18 cellular contexts compared by ENCODE assay signal in the genomic region with DNA sequence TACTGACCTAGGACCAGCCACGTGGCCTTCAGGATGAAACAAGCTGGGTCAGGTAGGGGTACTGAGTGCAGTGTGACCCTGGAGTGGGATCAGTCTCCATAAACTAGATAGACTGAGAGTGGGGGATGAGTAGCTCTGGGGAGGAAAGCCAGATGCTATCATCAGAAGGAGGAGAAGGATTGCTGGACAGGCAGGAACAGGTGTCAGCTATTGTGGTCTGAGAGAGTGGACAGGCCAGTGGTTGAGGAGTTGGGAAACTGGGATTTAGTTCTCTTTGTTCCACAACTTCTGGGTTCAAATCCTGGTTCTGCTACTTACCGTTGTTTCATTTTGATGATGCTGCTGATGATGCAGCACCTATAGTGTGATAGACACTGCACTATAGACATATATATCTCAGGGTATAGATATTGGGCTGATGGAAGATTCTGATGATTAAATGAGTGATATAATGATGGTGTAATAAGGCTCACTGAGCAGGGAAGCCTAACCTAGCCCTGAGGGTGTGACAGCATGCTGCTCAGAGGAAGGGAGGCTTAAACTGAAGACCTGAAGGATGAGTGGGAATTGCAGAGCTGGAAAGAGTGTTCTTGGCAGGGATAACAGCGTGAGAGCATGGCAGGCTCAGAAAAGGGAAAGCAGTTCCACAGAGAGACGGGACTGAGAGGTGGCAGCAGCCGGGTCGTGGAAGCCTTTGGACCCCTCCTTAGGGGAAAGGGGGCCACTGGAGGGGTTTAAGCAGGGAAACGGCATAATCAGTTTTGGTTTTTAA.
"Had no signal": no experiment of that assay in that cellular context is flagged by ENCODE, and none has a peak within 500 bp of the region (broad histone marks: within the 10 kb centered on the region; RNA-seq: fewer than 3 reads in every experiment).

No MANE protein-coding gene starts in this region.

- H3K9me3 Mint-ChIP-seq: activated CD8-positive, alpha-beta T cell treated with anti-CD3 and anti-CD28 coated beads for 36 hours; activated naive CD4-positive, alpha-beta T cell treated with anti-CD3 and anti-CD28 coated beads, Interleukin-2, amount 10 ng/mL, durations not matched to agents 7 days and 5 days; T-cell had no signal

- H3K27ac ChIP-seq: body of pancreas, parathyroid adenoma, right atrium auricular region, SK-N-MC, suprapubic skin, WERI-Rb-1 had no signal

- H3K4me3 ChIP-seq: body of pancreas, right atrium auricular region, SK-N-MC, spleen, suprapubic skin had no signal

- H3K27me3 Mint-ChIP-seq: activated CD4-positive, alpha-beta T cell treated with anti-CD3 and anti-CD28 coated beads for 36 hours; activated CD8-positive, alpha-beta T cell treated with anti-CD3 and anti-CD28 coated beads for 36 hours; T-cell had no signal

- H3K36me3 ChIP-seq: right atrium auricular region, spleen, suprapubic skin had no signal

- H3K79me2 ChIP-seq: parathyroid adenoma had no signal

- ATAC-seq: activated CD4-positive, alpha-beta T cell treated with anti-CD3 and anti-CD28 coated beads for 36 hours; activated CD8-positive, alpha-beta T cell treated with anti-CD3 and anti-CD28 coated beads for 36 hours; body of pancreas; esophagus mucosa; T-cell had no signal

- H3K9me3 ChIP-seq: body of pancreas, right atrium auricular region, spleen, suprapubic skin had no signal

- H3K27ac Mint-ChIP-seq: activated CD8-positive, alpha-beta T cell treated with anti-CD3 and anti-CD28 coated beads for 36 hours; activated naive CD4-positive, alpha-beta T cell treated with anti-CD3 and anti-CD28 coated beads, Interleukin-2, amount 10 ng/mL, durations not matched to agents 7 days and 5 days had no signal

- H3K36me3 Mint-ChIP-seq: activated naive CD4-positive, alpha-beta T cell treated with anti-CD3 and anti-CD28 coated beads, Interleukin-2, amount 10 ng/mL, durations not matched to agents 7 days and 5 days had no signal

- H3K4me3 Mint-ChIP-seq: activated CD4-positive, alpha-beta T cell treated with anti-CD3 and anti-CD28 coated beads for 36 hours; activated CD8-positive, alpha-beta T cell treated with anti-CD3 and anti-CD28 coated beads for 36 hours; activated naive CD4-positive, alpha-beta T cell treated with anti-CD3 and anti-CD28 coated beads, Interleukin-2, amount 10 ng/mL, durations not matched to agents 7 days and 5 days; T-cell had no signal

- H3K27me3 ChIP-seq: body of pancreas, right atrium auricular region, spleen, suprapubic skin had no signal

- H2AFZ ChIP-seq: parathyroid adenoma had no signal

- H3K4me1 ChIP-seq: parathyroid adenoma had no signal

- H3K9ac ChIP-seq: parathyroid adenoma had no signal

- DNase-seq: activated CD4-positive, alpha-beta T cell treated with anti-CD3 and anti-CD28 coated beads for 36 hours; activated CD8-positive, alpha-beta T cell treated with anti-CD3 and anti-CD28 coated beads for 36 hours; activated naive CD4-positive, alpha-beta T cell treated with anti-CD3 and anti-CD28 coated beads, Interleukin-2, amount 10 ng/mL, durations not matched to agents 7 days and 5 days; body of pancreas; cerebellar nuclear complex; foreskin fibroblast; head of caudate nucleus; mammary epithelial cell; spleen; stimulated activated CD4-positive, alpha-beta T cell treated with anti-CD3 and anti-CD28 coated beads, Interleukin-1b, Interleukin-23, amount 100 ng/mL, for 48 hours; stimulated activated naive CD4-positive, alpha-beta T cell; T-cell; WERI-Rb-1 had no signal
